In the genomic region with DNA sequence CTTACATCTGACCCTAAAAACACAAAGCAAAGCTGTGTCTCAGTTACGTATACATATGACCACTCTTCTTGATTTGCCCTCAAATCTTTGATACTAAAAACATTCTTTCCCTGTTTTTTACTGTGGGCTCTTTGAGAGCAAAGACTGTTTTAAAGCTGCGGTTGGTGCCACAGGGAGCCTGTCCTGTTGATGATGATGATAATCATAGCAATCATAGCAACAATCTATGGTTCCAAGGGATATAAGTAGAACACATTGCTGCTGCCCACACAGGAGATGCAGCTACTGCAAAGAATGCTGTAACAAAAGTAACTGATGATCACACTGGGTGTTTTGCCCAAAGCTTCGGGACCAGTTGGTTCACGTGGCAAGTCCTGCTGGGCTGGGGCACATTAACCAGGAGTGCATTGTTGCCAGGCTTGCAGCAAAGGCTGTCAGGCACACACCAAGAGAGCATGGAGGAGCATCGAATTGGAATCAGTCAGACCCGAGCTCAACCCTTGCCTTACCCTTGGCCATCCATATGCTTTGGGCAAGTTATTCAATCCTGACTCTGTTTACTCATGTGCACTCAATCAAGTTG, we compare ENCODE assay signal across 21 cellular contexts.
"Had no signal": no experiment of that assay in that cellular context is flagged by ENCODE, and none has a peak within 500 bp of the region (broad histone marks: within the 10 kb centered on the region; RNA-seq: fewer than 3 reads in every experiment).

No MANE protein-coding gene starts in this region.

- ATAC-seq: gastroesophageal sphincter had no signal

- H3K36me3 ChIP-seq: colonic mucosa, gastroesophageal sphincter, left ventricle myocardium inferior, neutrophil, ovary, sigmoid colon, thyroid gland, upper lobe of right lung, WERI-Rb-1 had no signal

- H3K4me3 ChIP-seq: body of pancreas, colonic mucosa, gastroesophageal sphincter, left ventricle myocardium inferior, ovary, sigmoid colon, thyroid gland, upper lobe of right lung had no signal

- H3K27ac ChIP-seq: body of pancreas, colonic mucosa, gastroesophageal sphincter, left ventricle myocardium inferior, neutrophil, ovary, sigmoid colon, thyroid gland, upper lobe of right lung, WERI-Rb-1 had no signal

- H3K4me1 ChIP-seq: body of pancreas, colonic mucosa, upper lobe of right lung had no signal

- DNase-seq: sigmoid colon had no signal

- H3K27me3 ChIP-seq: body of pancreas, colonic mucosa, gastroesophageal sphincter, neutrophil, ovary, sigmoid colon, thyroid gland, upper lobe of right lung had no signal

- H3K4me1 Mint-ChIP-seq: activated CD4-positive, alpha-beta memory T cell treated with anti-CD3 and anti-CD28 coated beads, Interleukin-2, amount 10 ng/mL, durations not matched to agents 7 days and 5 days; activated CD4-positive, alpha-beta T cell treated with anti-CD3 and anti-CD28 coated beads, Interleukin-2, amount 10 ng/mL, durations not matched to agents 24 days and 14 days; nephron; stimulated activated effector memory CD8-positive, alpha-beta T cell treated with anti-CD3 and anti-CD28 coated beads, Interleukin-12 subunit alpha, Interleukin-12 subunit beta, amount 100 ng/mL, for 72 hours had no signal

- FAIRE-seq: small intestine, TTC549 had no signal

- H3K4me3 Mint-ChIP-seq: activated CD4-positive, alpha-beta memory T cell treated with anti-CD3 and anti-CD28 coated beads, Interleukin-2, amount 10 ng/mL, durations not matched to agents 7 days and 5 days; activated CD4-positive, alpha-beta T cell treated with anti-CD3 and anti-CD28 coated beads, Interleukin-2, amount 10 ng/mL, durations not matched to agents 24 days and 14 days; activated naive CD8-positive, alpha-beta T cell; activated T-cell treated with anti-CD3 and anti-CD28 coated beads, Interleukin-2, amount 50 U/mL, for 72 hours; nephron; stimulated activated effector memory CD8-positive, alpha-beta T cell treated with anti-CD3 and anti-CD28 coated beads, Interleukin-12 subunit alpha, Interleukin-12 subunit beta, amount 100 ng/mL, for 72 hours; stimulated activated naive CD8-positive, alpha-beta T cell treated with anti-CD3 and anti-CD28 coated beads, Interleukin-15, Interleukin-2, amounts not matched to agents 100 ng/mL and 50 ng/mL, for 24 hours; T-helper 1 cell treated with Interleukin-12 subunit alpha and Interleukin-12 subunit beta and Interleukin-4 antibody, amounts not matched to agents 30 μg/mL and 1 μg/mL, for 36 hours had no signal

- H3K36me3 Mint-ChIP-seq: activated naive CD8-positive, alpha-beta T cell; stimulated activated effector memory CD8-positive, alpha-beta T cell treated with anti-CD3 and anti-CD28 coated beads, Interleukin-12 subunit alpha, Interleukin-12 subunit beta, amount 100 ng/mL, for 72 hours had no signal

- H3K9me3 ChIP-seq: body of pancreas, colonic mucosa, gastroesophageal sphincter, left ventricle myocardium inferior, neutrophil, ovary, sigmoid colon, thyroid gland, upper lobe of right lung had no signal

- H3K27ac Mint-ChIP-seq: activated CD4-positive, alpha-beta memory T cell treated with anti-CD3 and anti-CD28 coated beads, Interleukin-2, amount 10 ng/mL, durations not matched to agents 7 days and 5 days; activated CD4-positive, alpha-beta T cell treated with anti-CD3 and anti-CD28 coated beads, Interleukin-2, amount 10 ng/mL, durations not matched to agents 24 days and 14 days; activated naive CD8-positive, alpha-beta T cell; activated T-cell treated with anti-CD3 and anti-CD28 coated beads, Interleukin-2, amount 50 U/mL, for 72 hours; nephron; stimulated activated effector memory CD8-positive, alpha-beta T cell treated with anti-CD3 and anti-CD28 coated beads, Interleukin-12 subunit alpha, Interleukin-12 subunit beta, amount 100 ng/mL, for 72 hours; stimulated activated naive CD8-positive, alpha-beta T cell treated with anti-CD3 and anti-CD28 coated beads, Interleukin-15, Interleukin-2, amounts not matched to agents 100 ng/mL and 50 ng/mL, for 24 hours; T-helper 1 cell treated with Interleukin-12 subunit alpha and Interleukin-12 subunit beta and Interleukin-4 antibody, amounts not matched to agents 30 μg/mL and 1 μg/mL, for 36 hours had no signal

- H3K9me3 Mint-ChIP-seq: activated CD4-positive, alpha-beta memory T cell treated with anti-CD3 and anti-CD28 coated beads, Interleukin-2, amount 10 ng/mL, durations not matched to agents 7 days and 5 days; activated CD4-positive, alpha-beta T cell treated with anti-CD3 and anti-CD28 coated beads, Interleukin-2, amount 10 ng/mL, durations not matched to agents 24 days and 14 days; activated T-cell treated with anti-CD3 and anti-CD28 coated beads, Interleukin-2, amount 50 U/mL, for 72 hours; nephron; stimulated activated effector memory CD8-positive, alpha-beta T cell treated with anti-CD3 and anti-CD28 coated beads, Interleukin-12 subunit alpha, Interleukin-12 subunit beta, amount 100 ng/mL, for 72 hours; stimulated activated naive CD8-positive, alpha-beta T cell treated with anti-CD3 and anti-CD28 coated beads, Interleukin-15, Interleukin-2, amounts not matched to agents 100 ng/mL and 50 ng/mL, for 24 hours; T-helper 1 cell treated with Interleukin-12 subunit alpha and Interleukin-12 subunit beta and Interleukin-4 antibody, amounts not matched to agents 30 μg/mL and 1 μg/mL, for 36 hours had no signal

- H3K27me3 Mint-ChIP-seq: activated CD4-positive, alpha-beta memory T cell treated with anti-CD3 and anti-CD28 coated beads, Interleukin-2, amount 10 ng/mL, durations not matched to agents 7 days and 5 days; activated CD4-positive, alpha-beta T cell treated with anti-CD3 and anti-CD28 coated beads, Interleukin-2, amount 10 ng/mL, durations not matched to agents 24 days and 14 days; activated naive CD8-positive, alpha-beta T cell; progenitor cell of endocrine pancreas; stimulated activated naive CD8-positive, alpha-beta T cell treated with anti-CD3 and anti-CD28 coated beads, Interleukin-15, Interleukin-2, amounts not matched to agents 100 ng/mL and 50 ng/mL, for 24 hours had no signal
